2 cellular contexts compared by ENCODE assay signal in the genomic region with DNA sequence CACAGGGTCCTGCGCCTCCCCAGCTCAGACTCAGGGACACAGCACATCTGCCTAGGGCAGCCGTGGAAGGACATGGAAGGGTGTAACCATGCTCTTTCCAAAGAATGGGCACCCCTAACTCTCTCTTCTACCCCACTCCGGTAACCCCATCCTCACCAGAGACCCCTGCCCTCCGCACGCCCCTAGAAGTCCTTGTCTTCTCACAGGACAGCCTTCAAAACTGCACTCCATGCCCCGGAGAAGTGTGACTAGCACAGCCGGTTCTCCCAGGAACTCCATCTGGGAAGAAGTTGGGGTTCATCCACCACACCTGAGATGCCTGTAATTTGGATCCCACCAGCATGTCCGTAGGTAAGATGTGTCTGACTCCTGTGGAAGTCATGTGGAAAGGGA.
TF ChIP-seq lines count a peak whose summit lies in the region.

No MANE protein-coding gene starts in this region.

TF ChIP-seq in IMR-90, 13 proteins besides CTCF, POLR2A, EP300 and RAD21:
- TF ChIP-seq, protein P1, sequence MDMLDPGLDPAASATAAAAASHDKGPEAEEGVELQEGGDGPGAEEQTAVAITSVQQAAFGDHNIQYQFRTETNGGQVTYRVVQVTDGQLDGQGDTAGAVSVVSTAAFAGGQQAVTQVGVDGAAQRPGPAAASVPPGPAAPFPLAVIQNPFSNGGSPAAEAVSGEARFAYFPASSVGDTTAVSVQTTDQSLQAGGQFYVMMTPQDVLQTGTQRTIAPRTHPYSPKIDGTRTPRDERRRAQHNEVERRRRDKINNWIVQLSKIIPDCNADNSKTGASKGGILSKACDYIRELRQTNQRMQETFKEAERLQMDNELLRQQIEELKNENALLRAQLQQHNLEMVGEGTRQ (IDR thresholded peaks at IDR 0.05; ENCODE audit: low read depth, low read length): no peak
- TF ChIP-seq MAZ (IDR thresholded peaks at IDR 0.05; ENCODE audit: borderline replicate concordance, low read depth, low read length): no peak
- no peak for TF ChIP-seq FOS (IDR thresholded peaks at IDR 0.05; ENCODE audit: low read depth, low read length)
- TF ChIP-seq MXI1 (IDR thresholded peaks at IDR 0.05; ENCODE audit: borderline replicate concordance, low read depth, low read length): no peak
- TF ChIP-seq BHLHE40 (IDR thresholded peaks at IDR 0.05; ENCODE audit: low read depth, low read length): no peak
- TF ChIP-seq MAFK (IDR thresholded peaks at IDR 0.05; ENCODE audit: low read depth, low read length): no peak
- TF ChIP-seq SMC3 (IDR thresholded peaks at IDR 0.05; ENCODE audit: low read depth, low read length): no peak

TF ChIP-seq in K562, 482 proteins besides CTCF, POLR2A, EP300 and RAD21:
- TF ChIP-seq ZNF551 (CRISPR knock-in tag; IDR thresholded peaks at IDR 0.05) (no peak), RFX7 (CRISPR knock-in tag; IDR thresholded peaks at IDR 0.05) (no peak)
- TF ChIP-seq, protein P2, sequence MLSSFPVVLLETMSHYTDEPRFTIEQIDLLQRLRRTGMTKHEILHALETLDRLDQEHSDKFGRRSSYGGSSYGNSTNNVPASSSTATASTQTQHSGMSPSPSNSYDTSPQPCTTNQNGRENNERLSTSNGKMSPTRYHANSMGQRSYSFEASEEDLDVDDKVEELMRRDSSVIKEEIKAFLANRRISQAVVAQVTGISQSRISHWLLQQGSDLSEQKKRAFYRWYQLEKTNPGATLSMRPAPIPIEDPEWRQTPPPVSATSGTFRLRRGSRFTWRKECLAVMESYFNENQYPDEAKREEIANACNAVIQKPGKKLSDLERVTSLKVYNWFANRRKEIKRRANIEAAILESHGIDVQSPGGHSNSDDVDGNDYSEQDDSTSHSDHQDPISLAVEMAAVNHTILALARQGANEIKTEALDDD (IDR thresholded peaks at IDR 0.05): no peak
- TF ChIP-seq, protein P3, sequence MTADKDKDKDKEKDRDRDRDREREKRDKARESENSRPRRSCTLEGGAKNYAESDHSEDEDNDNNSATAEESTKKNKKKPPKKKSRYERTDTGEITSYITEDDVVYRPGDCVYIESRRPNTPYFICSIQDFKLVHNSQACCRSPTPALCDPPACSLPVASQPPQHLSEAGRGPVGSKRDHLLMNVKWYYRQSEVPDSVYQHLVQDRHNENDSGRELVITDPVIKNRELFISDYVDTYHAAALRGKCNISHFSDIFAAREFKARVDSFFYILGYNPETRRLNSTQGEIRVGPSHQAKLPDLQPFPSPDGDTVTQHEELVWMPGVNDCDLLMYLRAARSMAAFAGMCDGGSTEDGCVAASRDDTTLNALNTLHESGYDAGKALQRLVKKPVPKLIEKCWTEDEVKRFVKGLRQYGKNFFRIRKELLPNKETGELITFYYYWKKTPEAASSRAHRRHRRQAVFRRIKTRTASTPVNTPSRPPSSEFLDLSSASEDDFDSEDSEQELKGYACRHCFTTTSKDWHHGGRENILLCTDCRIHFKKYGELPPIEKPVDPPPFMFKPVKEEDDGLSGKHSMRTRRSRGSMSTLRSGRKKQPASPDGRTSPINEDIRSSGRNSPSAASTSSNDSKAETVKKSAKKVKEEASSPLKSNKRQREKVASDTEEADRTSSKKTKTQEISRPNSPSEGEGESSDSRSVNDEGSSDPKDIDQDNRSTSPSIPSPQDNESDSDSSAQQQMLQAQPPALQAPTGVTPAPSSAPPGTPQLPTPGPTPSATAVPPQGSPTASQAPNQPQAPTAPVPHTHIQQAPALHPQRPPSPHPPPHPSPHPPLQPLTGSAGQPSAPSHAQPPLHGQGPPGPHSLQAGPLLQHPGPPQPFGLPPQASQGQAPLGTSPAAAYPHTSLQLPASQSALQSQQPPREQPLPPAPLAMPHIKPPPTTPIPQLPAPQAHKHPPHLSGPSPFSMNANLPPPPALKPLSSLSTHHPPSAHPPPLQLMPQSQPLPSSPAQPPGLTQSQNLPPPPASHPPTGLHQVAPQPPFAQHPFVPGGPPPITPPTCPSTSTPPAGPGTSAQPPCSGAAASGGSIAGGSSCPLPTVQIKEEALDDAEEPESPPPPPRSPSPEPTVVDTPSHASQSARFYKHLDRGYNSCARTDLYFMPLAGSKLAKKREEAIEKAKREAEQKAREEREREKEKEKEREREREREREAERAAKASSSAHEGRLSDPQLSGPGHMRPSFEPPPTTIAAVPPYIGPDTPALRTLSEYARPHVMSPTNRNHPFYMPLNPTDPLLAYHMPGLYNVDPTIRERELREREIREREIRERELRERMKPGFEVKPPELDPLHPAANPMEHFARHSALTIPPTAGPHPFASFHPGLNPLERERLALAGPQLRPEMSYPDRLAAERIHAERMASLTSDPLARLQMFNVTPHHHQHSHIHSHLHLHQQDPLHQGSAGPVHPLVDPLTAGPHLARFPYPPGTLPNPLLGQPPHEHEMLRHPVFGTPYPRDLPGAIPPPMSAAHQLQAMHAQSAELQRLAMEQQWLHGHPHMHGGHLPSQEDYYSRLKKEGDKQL (CRISPR knock-in tag; IDR thresholded peaks at IDR 0.05; ENCODE audit: borderline replicate concordance): no peak
